ENCODE assay signal across 19 cellular contexts in genomic region chr17:48330386-48330785, GRCh38.
A peak's percentile ranks its signal among the peaks of the same experiment; 100 is the strongest.
DNase-seq lines count a peak whose midpoint lies in the region; ATAC-seq and TF ChIP-seq lines count a peak whose summit lies in the region.
"Had no signal": no experiment of that assay in that cellular context is flagged by ENCODE, and none has a peak within 500 bp of the region (broad histone marks: within the 10 kb centered on the region; RNA-seq: fewer than 3 reads in every experiment).

No MANE protein-coding gene starts in this region.

- peaks cover 11% of the 10 kb centered on the region for H3K4me1 Mint-ChIP-seq in Calu3 (ENCODE audit: low read depth, unreplicated experiment)
- H3K4me1 Mint-ChIP-seq in nephron progenitor cell: peaks cover 56% of the 10 kb centered on the region
- H3K4me1 Mint-ChIP-seq: B cell, IgD-negative memory B cell had no signal

- in situ Hi-C loops in Panc1 (cut with HindIII; ENCODE audit: low pct_unique_long_range_greater_than_20kb, low sequenced_read_pairs): no loop called here

- H3K4me1 ChIP-seq in Panc1 (ENCODE audit: control insufficient read depth, insufficient read depth, low read length) (peaks cover 7% of the 10 kb centered on the region), spleen (no peaks in the 10 kb centered on the region)
- H3K4me1 ChIP-seq: Caco-2, HAP-1, SJCRH30 had no signal

- H3K36me3 ChIP-seq in Panc1 (ENCODE audit: control insufficient read depth, insufficient read depth, low read length) (no peaks in the 10 kb centered on the region), spleen (no peaks in the 10 kb centered on the region)
- H3K36me3 ChIP-seq: HAP-1, SJCRH30 had no signal

- H3K9me3 ChIP-seq in Panc1 (ENCODE audit: control insufficient read depth, insufficient read depth, low read depth, low read length): no peaks in the 10 kb centered on the region
- no peaks in the 10 kb centered on the region for H3K9me3 ChIP-seq in spleen
- H3K9me3 ChIP-seq: Caco-2, HAP-1, SJCRH30 had no signal

- no peaks in the 10 kb centered on the region for H3K27me3 ChIP-seq in Panc1 (ENCODE audit: control insufficient read depth, insufficient read depth, low read length)
- peaks cover 0 to 63% (median 21%) of the 10 kb centered on the region in 7 donors for H3K27me3 ChIP-seq in spleen (replicated peaks in 1 of 7)

- 73 to 85% (median 78%) methylated on average over 3 of the region's 3 CpGs for WGBS in spleen, 5 donors

- H3K36me3 Mint-ChIP-seq in Calu3 (ENCODE audit: insufficient read depth, unreplicated experiment) (no peaks in the 10 kb centered on the region), nephron progenitor cell (ENCODE audit: low read depth) (no peaks in the 10 kb centered on the region)
- H3K36me3 Mint-ChIP-seq: IgD-negative memory B cell had no signal

- no peak for TF ChIP-seq POLR2A in spleen (IDR thresholded peaks at IDR 0.05)

- H3K4me3 Mint-ChIP-seq in Calu3 (ENCODE audit: low read depth, unreplicated experiment) (no peak overlapping the region), nephron progenitor cell (no peak overlapping the region)
- H3K4me3 Mint-ChIP-seq: B cell; CD4-positive, CD25-positive, alpha-beta regulatory T cell; IgD-negative memory B cell had no signal

- TF ChIP-seq CTCF in Calu3 (IDR thresholded peaks at IDR 0.05; ENCODE audit: unreplicated experiment) (no peak), Panc1 (IDR thresholded peaks at IDR 0.05) (0 out of 2 replicates have a peak, but pooled peaks have one; percentile 6), nephron progenitor cell (IDR thresholded peaks at IDR 0.05) (no peak), spleen (IDR thresholded peaks at IDR 0.05 in 8 of 11, conservative IDR thresholded peaks at IDR 0.05 in 3 of 11) (no peak)

- H3K9me3 Mint-ChIP-seq in Calu3 (ENCODE audit: low read depth, unreplicated experiment) (no peaks in the 10 kb centered on the region), nephron progenitor cell (no peaks in the 10 kb centered on the region)
- H3K9me3 Mint-ChIP-seq: CD4-positive, CD25-positive, alpha-beta regulatory T cell; IgD-negative memory B cell had no signal

- POLR2A ChIA-PET in Panc1 (lab: Charles Lee): no interaction called here

- H3K27ac ChIP-seq in Panc1 (ENCODE audit: low read length) (no peak overlapping the region), spleen (no peak overlapping the region)
- H3K27ac ChIP-seq: SJCRH30 had no signal

- no peak overlapping the region for H3K4me3 ChIP-seq in Panc1 (ENCODE audit: low read depth in 2 of 2, low read length in 2 of 2)
- no peak overlapping the region for H3K4me3 ChIP-seq in spleen
- H3K4me3 ChIP-seq: HAP-1, SJCRH30 had no signal

- CTCF ChIA-PET in Calu3 (lab: Charles Lee): interaction anchor here (0.7 to 2.2 kb wide), 6 partner anchors 19 to 115 kb away, joined by 3 to 9 read pairs (median 4); no protein-coding TSS in a partner anchor
- CTCF ChIA-PET in Panc1 (lab: Charles Lee): interaction anchor here (0.8 to 0.9 kb wide), 2 partner anchors 71 to 554 kb away, joined by 3 to 4 read pairs; no protein-coding TSS in a partner anchor

- DNase-seq in Calu3: no peak
- peak; percentile 25 for DNase-seq in LHCN-M2 (ENCODE audit: low read depth)
- DNase-seq in Panc1 (ENCODE audit: low read depth, low spot score): no peak
- DNase-seq in nephron progenitor cell: no peak
- no peak for DNase-seq in NCI-H1694 treated with DMSO at 0.1 percent for 48 hours (lab: John Stamatoyannopoulos, UW)
- DNase-seq in hypothalamus (lab: John Stamatoyannopoulos, UW): no peak
- no peak for DNase-seq in activated CD8-positive, alpha-beta memory T cell treated with anti-CD3 and anti-CD28 coated beads for 24 hours
- DNase-seq in spleen: no peak
- DNase-seq: Caco-2; CD4-positive, CD25-positive, alpha-beta regulatory T cell; Kasumi-1; NCI-H1417 treated with DMSO at 0.1 percent for 48 hours; NCI-H2029; NCI-H2171; NCI-H510A; SJCRH30 had no signal

- intact Hi-C loops in Calu3 (cut with micrococcal nuclease; ENCODE audit: unreplicated experiment): loop anchor here (5.0 to 10.0 kb wide), 2 partner anchors 33 to 306 kb away; no protein-coding TSS in a partner anchor
- intact Hi-C loops in Panc1 (cut with micrococcal nuclease; ENCODE audit: unreplicated experiment): loop anchor here (10.0 kb wide), 1 partner anchor 124 kb away; no protein-coding TSS in a partner anchor
- intact Hi-C loops in spleen (cut with DNase I; ENCODE audit: low total_unique reads): no loop called here

- peak; percentile 38; the same call in 1 of the 2 replicates for ATAC-seq in Panc1

- no peaks in the 10 kb centered on the region for H3K27me3 Mint-ChIP-seq in Calu3 (ENCODE audit: unreplicated experiment)
- no peaks in the 10 kb centered on the region for H3K27me3 Mint-ChIP-seq in nephron progenitor cell (ENCODE audit: low read depth, poor library complexity)
- H3K27me3 Mint-ChIP-seq: CD4-positive, CD25-positive, alpha-beta regulatory T cell had no signal

- H3K27ac Mint-ChIP-seq in Calu3 (ENCODE audit: unreplicated experiment) (peak overlapping the region; percentile 7), nephron progenitor cell (peak overlapping the region; percentile 33)
- H3K27ac Mint-ChIP-seq: B cell, IgD-negative memory B cell had no signal

- BruUV-seq in Calu3 (replicated peaks; lab: Mats Ljungman, UMichigan): no TSS peak
- no TSS peak for BruUV-seq in Panc1 (replicated peaks; lab: Mats Ljungman, UMichigan)
